In genomic region chr5:18314192-18314778, GRCh38 we compare ENCODE assay signal across 8 cellular contexts.
DNase-seq lines count a peak whose midpoint lies in the region; ATAC-seq and TF ChIP-seq lines count a peak whose summit lies in the region.

No MANE protein-coding gene starts in this region.

- H3K4me1 Mint-ChIP-seq in neural crest cell, result no peaks in the 10 kb centered on the region

- no peaks in the 10 kb centered on the region for H3K27me3 Mint-ChIP-seq in neural crest cell (ENCODE audit: low read depth)

- peak; percentile 80 for TF ChIP-seq CTCF in neural crest cell (conservative IDR thresholded peaks at IDR 0.05)

- no peaks in the 10 kb centered on the region for H3K36me3 Mint-ChIP-seq in neural crest cell (ENCODE audit: low read depth)

- ATAC-seq in left lobe of liver (no peak), HG03457 (IDR thresholded peaks at IDR 0.05; ENCODE audit: unreplicated experiment) (no peak)

- no peak overlapping the region for H3K4me3 Mint-ChIP-seq in neural crest cell

- H3K9me3 Mint-ChIP-seq in neural crest cell, result no peaks in the 10 kb centered on the region

- no peak overlapping the region for H3K27ac Mint-ChIP-seq in neural crest cell (ENCODE audit: unreplicated experiment)

- DNase-seq in SIG-M5 treated with dmso at 0.1 percent for 504 hours (lab: John Stamatoyannopoulos, UW; ENCODE audit: unreplicated experiment) (peak; percentile 27), SIG-M5 (lab: John Stamatoyannopoulos, UW) (no peak), NCI-H1694 (lab: John Stamatoyannopoulos, UW) (peak; percentile 36), cerebellum (ENCODE audit: low spot score) (peak; percentile 25), neural crest cell (ENCODE audit: low read depth, low spot score) (peak; percentile 12), left lobe of liver (ENCODE audit: low spot score) (no peak), GDM1 (lab: John Stamatoyannopoulos, UW) (no peak)

Comparison
In these comparisons a context has a peak if more than half of its experiments do, and no peak if none do; other contexts are left out.
1. DNase-seq: peak in SIG-M5 treated with dmso at 0.1 percent for 504 hours (single experiment), NCI-H1694 (single experiment), cerebellum (single experiment) and neural crest cell (single experiment); none in SIG-M5 (single experiment), left lobe of liver (single experiment) and GDM1 (single experiment).